In genomic region chr5:9059920-9060691, GRCh38 we compare ENCODE assay signal across 10 cellular contexts.
A peak's percentile ranks its signal among the peaks of the same experiment; 100 is the strongest.
DNase-seq lines count a peak whose midpoint lies in the region; ATAC-seq and TF ChIP-seq lines count a peak whose summit lies in the region.
"Had no signal": no experiment of that assay in that cellular context is flagged by ENCODE, and none has a peak within 500 bp of the region (broad histone marks: within the 10 kb centered on the region; RNA-seq: fewer than 3 reads in every experiment).

No MANE protein-coding gene starts in this region.

- CTCF ChIA-PET in BJ (lab: Yijun Ruan, JAX): interaction anchor here (0.9 kb wide), 1 partner anchor 147 kb away, joined by 3 read pairs; no protein-coding TSS in a partner anchor

- TF ChIP-seq CTCF in BJ (IDR thresholded peaks at IDR 0.05; ENCODE audit: insufficient read depth, low read depth, low read length) (no peak), epithelial cell of esophagus (IDR thresholded peaks at IDR 0.05; ENCODE audit: insufficient read depth, low read depth, low read length, missing control alignments) (no peak)

- POLR2A ChIA-PET in BJ (lab: Charles Lee): no interaction called here

- H3K4me3 ChIP-seq in BJ (ENCODE audit: low read depth, low read length) (no peak overlapping the region), MG63 (no peak overlapping the region), epithelial cell of esophagus (ENCODE audit: low read length) (no peak overlapping the region)
- H3K4me3 ChIP-seq: cardiac muscle cell had no signal

- DNase-seq in BJ (ENCODE audit: low read depth): peak; percentile 94
- DNase-seq in MG63: peak; percentile 98
- peak; percentile 98 for DNase-seq in epithelial cell of esophagus (ENCODE audit: low read depth)
- peak; percentile 74 to 95 for DNase-seq in lung microvascular endothelial cell (ENCODE audit: low read depth in 2 of 2)
- DNase-seq in NCI-H748 treated with DMSO at 0.1 percent for 48 hours (lab: John Stamatoyannopoulos, UW): no peak
- DNase-seq in NCI-H128 (lab: John Stamatoyannopoulos, UW; ENCODE audit: unreplicated experiment): no peak
- no peak for DNase-seq in NCI-H1694 (lab: John Stamatoyannopoulos, UW)
- DNase-seq: activated CD4-positive, alpha-beta T cell treated with anti-CD3 and anti-CD28 coated beads, Interleukin-2, amount 10 ng/mL, durations not matched to agents 7 days and 5 days had no signal

- H3K36me3 ChIP-seq in BJ (ENCODE audit: control insufficient read depth, insufficient read depth, low read length) (peaks cover 10% of the 10 kb centered on the region), MG63 (peaks cover 9% of the 10 kb centered on the region)
- H3K36me3 ChIP-seq: cardiac muscle cell had no signal

- H3K27me3 ChIP-seq in BJ (ENCODE audit: control insufficient read depth, insufficient read depth, low read length) (no peaks in the 10 kb centered on the region), MG63 (no peaks in the 10 kb centered on the region)
- H3K27me3 ChIP-seq: cardiac muscle cell had no signal

- ATAC-seq in HG02642 (IDR thresholded peaks at IDR 0.05; ENCODE audit: poor library complexity, unreplicated experiment): no peak

- H3K9me3 ChIP-seq in MG63: no peaks in the 10 kb centered on the region

Comparison
In these comparisons a context has a peak if more than half of its experiments do, and no peak if none do; other contexts are left out.
1. DNase-seq: peak in BJ (single experiment), MG63 (single experiment), epithelial cell of esophagus (single experiment) and lung microvascular endothelial cell (2 of 2); none in NCI-H748 treated with DMSO at 0.1 percent for 48 hours (single experiment), NCI-H128 (single experiment) and NCI-H1694 (single experiment).